In the genomic region with DNA sequence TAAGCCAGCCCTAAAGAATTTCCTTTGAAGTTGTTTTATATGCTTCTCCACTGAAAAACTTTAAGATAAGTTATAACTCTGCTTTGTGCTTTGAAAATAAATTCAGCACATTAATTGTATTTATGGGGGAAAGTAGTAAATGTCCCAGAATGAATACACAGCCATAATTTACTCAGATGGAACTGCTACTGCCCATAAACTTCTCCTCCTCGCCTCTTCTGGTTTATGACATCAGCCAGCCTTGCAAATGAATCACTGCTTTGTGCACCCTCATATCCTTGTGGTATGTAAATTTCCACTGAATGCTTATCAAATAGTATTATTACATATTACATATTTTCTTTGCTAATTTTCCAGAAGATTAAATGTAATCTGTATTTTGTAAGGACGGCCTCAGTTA, we compare ENCODE assay signal across 21 cellular contexts.
DNase-seq lines count a peak whose midpoint lies in the region; TF ChIP-seq lines count a peak whose summit lies in the region.
"Had no signal": no experiment of that assay in that cellular context is flagged by ENCODE, and none has a peak within 500 bp of the region (broad histone marks: within the 10 kb centered on the region; RNA-seq: fewer than 3 reads in every experiment).

No MANE protein-coding gene starts in this region.

- H3K4me1 Mint-ChIP-seq in endodermal cell: no peaks in the 10 kb centered on the region
- peaks cover 0 to 4% (median 2%) of the 10 kb centered on the region in 4 donors for H3K4me1 Mint-ChIP-seq in CD4-positive, alpha-beta memory T cell

- H3K4me1 ChIP-seq in smooth muscle cell (ENCODE audit: low read depth) (peaks cover 21% of the 10 kb centered on the region), endodermal cell (ENCODE audit: control insufficient read depth, insufficient read depth, low read length) (no peaks in the 10 kb centered on the region)
- H3K4me1 ChIP-seq in CD4-positive, alpha-beta memory T cell (ENCODE audit: insufficient read depth, low read length): no peaks in the 10 kb centered on the region
- H3K4me1 ChIP-seq: ascending aorta, parathyroid adenoma had no signal

- TF ChIP-seq CTCF in brain microvascular endothelial cell (IDR thresholded peaks at IDR 0.05; ENCODE audit: low read depth, low read length, missing control alignments): no peak
- no peak for TF ChIP-seq CTCF in smooth muscle cell (IDR thresholded peaks at IDR 0.05; ENCODE audit: borderline replicate concordance, insufficient read depth, poor library complexity, severe bottlenecking)
- TF ChIP-seq CTCF in endodermal cell (conservative IDR thresholded peaks at IDR 0.05): no peak

- no peaks in the 10 kb centered on the region for H3K27me3 Mint-ChIP-seq in endodermal cell (ENCODE audit: insufficient read depth)
- H3K27me3 Mint-ChIP-seq in CD4-positive, alpha-beta memory T cell: no peaks in the 10 kb centered on the region
- H3K27me3 Mint-ChIP-seq: stimulated activated memory B cell treated with anti-CD40 and anti-IgM and Interleukin-4, amounts not matched to agents 10 μg/mL and 1 μg/mL and 100 μg/mL, for 72 hours had no signal

- H3K27me3 ChIP-seq in brain microvascular endothelial cell (replicated peaks) (no peaks in the 10 kb centered on the region), smooth muscle cell (ENCODE audit: low read depth) (no peaks in the 10 kb centered on the region), endodermal cell (ENCODE audit: control insufficient read depth, insufficient read depth, low read length, poor library complexity, severe bottlenecking) (no peaks in the 10 kb centered on the region)
- no peaks in the 10 kb centered on the region for H3K27me3 ChIP-seq in CD4-positive, alpha-beta memory T cell (ENCODE audit: insufficient read depth, low read length)
- H3K27me3 ChIP-seq: ascending aorta, sigmoid colon had no signal

- no peaks in the 10 kb centered on the region for H3K9me3 Mint-ChIP-seq in endodermal cell
- peaks cover 0 to 3% (median 0%) of the 10 kb centered on the region in 8 donors for H3K9me3 Mint-ChIP-seq in CD4-positive, alpha-beta memory T cell
- H3K9me3 Mint-ChIP-seq: activated T-cell treated with anti-CD3 and anti-CD28 coated beads, Interleukin-2, amount 50 U/mL, for 72 hours; IgD-negative memory B cell; stimulated activated memory B cell treated with anti-CD40 and anti-IgM and Interleukin-4, amounts not matched to agents 10 μg/mL and 1 μg/mL and 100 μg/mL, for 72 hours had no signal

- H3K4me3 Mint-ChIP-seq in endodermal cell: no peak overlapping the region
- H3K4me3 Mint-ChIP-seq in CD4-positive, alpha-beta memory T cell: no peak overlapping the region
- H3K4me3 Mint-ChIP-seq: activated T-cell treated with anti-CD3 and anti-CD28 coated beads, Interleukin-2, amount 50 U/mL, for 72 hours; IgD-negative memory B cell; naive B cell; stimulated activated memory B cell treated with anti-CD40 and anti-IgM and Interleukin-4, amounts not matched to agents 10 μg/mL and 1 μg/mL and 100 μg/mL, for 72 hours had no signal

- POLR2A ChIA-PET in CD4-positive, alpha-beta memory T cell (lab: Charles Lee; ENCODE audit: partially characterized antibody): no interaction called here

- 9% methylated on average over 2 of the region's 2 CpGs for WGBS in smooth muscle cell (ENCODE audit: low lambda C conversion rate)
- WGBS in endodermal cell (ENCODE audit: insufficient coverage in 1 of 2, insufficient read length in 1 of 2), 2 experiments: 91 to 100% methylated on average over 1 to 2 of the region's 2 CpGs

- peak overlapping the region; percentile 67 for H3K9ac ChIP-seq in smooth muscle cell (ENCODE audit: low read depth)
- no peak overlapping the region for H3K9ac ChIP-seq in endodermal cell (ENCODE audit: extremely low read depth, low read length, poor library complexity, severe bottlenecking)
- H3K9ac ChIP-seq: parathyroid adenoma had no signal

- H4K20me1 ChIP-seq in smooth muscle cell (ENCODE audit: low read depth): no peaks in the 10 kb centered on the region

- no peaks in the 10 kb centered on the region for H3K79me2 ChIP-seq in smooth muscle cell (ENCODE audit: low read depth)
- H3K79me2 ChIP-seq: parathyroid adenoma had no signal

- no peak overlapping the region for H3K27ac ChIP-seq in brain microvascular endothelial cell
- H3K27ac ChIP-seq in smooth muscle cell (ENCODE audit: low read depth): peak overlapping the region; percentile 94
- H3K27ac ChIP-seq in endodermal cell (ENCODE audit: low read depth, low read length): no peak overlapping the region
- no peak overlapping the region for H3K27ac ChIP-seq in caudate nucleus (ENCODE audit: low read depth, low read length)
- no peak overlapping the region for H3K27ac ChIP-seq in CD4-positive, alpha-beta memory T cell (ENCODE audit: low read depth, low read length)
- H3K27ac ChIP-seq: ascending aorta, parathyroid adenoma, sigmoid colon, thoracic aorta had no signal

- peak overlapping the region; percentile 81 for H3K4me2 ChIP-seq in smooth muscle cell

- peaks cover 3% of the 10 kb centered on the region for H3F3A ChIP-seq in smooth muscle cell (ENCODE audit: low read depth)

- H3K9me3 ChIP-seq in smooth muscle cell (replicated peaks; ENCODE audit: low read depth): no peaks in the 10 kb centered on the region
- no peaks in the 10 kb centered on the region for H3K9me3 ChIP-seq in endodermal cell (ENCODE audit: control insufficient read depth, low read length)
- H3K9me3 ChIP-seq in CD4-positive, alpha-beta memory T cell (ENCODE audit: control insufficient read depth in 1 of 2, low read length in 2 of 2): no peaks in the 10 kb centered on the region
- H3K9me3 ChIP-seq: ascending aorta, sigmoid colon, thoracic aorta had no signal

- H2AFZ ChIP-seq in smooth muscle cell (ENCODE audit: low read depth): peak overlapping the region; percentile 84
- H2AFZ ChIP-seq: parathyroid adenoma had no signal

- in situ Hi-C loops in brain microvascular endothelial cell (cut with HindIII; ENCODE audit: low pct_ligation_motif_present, low sequenced_read_pairs): no loop called here

- H3K36me3 Mint-ChIP-seq in endodermal cell (ENCODE audit: low read depth): no peaks in the 10 kb centered on the region
- no peaks in the 10 kb centered on the region for H3K36me3 Mint-ChIP-seq in CD4-positive, alpha-beta memory T cell
- H3K36me3 Mint-ChIP-seq: naive B cell; stimulated activated memory B cell treated with anti-CD40 and anti-IgM and Interleukin-4, amounts not matched to agents 10 μg/mL and 1 μg/mL and 100 μg/mL, for 72 hours had no signal

- H3K4me3 ChIP-seq in brain microvascular endothelial cell (ENCODE audit: low read depth, low read length): no peak overlapping the region
- no peak overlapping the region for H3K4me3 ChIP-seq in smooth muscle cell
- no peak overlapping the region for H3K4me3 ChIP-seq in endodermal cell (ENCODE audit: low read length)
- H3K4me3 ChIP-seq in CD4-positive, alpha-beta memory T cell (ENCODE audit: low read length in 2 of 2): no peak overlapping the region
- H3K4me3 ChIP-seq: ascending aorta, sigmoid colon, thoracic aorta had no signal

- CTCF ChIA-PET in CD4-positive, alpha-beta memory T cell (lab: Charles Lee; ENCODE audit: partially characterized antibody): no interaction called here

- DNase-seq in HCEC 1CT (peak; percentile 53), brain microvascular endothelial cell (peak; percentile 47), iris pigment epithelial cell (ENCODE audit: low read depth) (peak; percentile 39), smooth muscle cell (lab: John Stamatoyannopoulos, UW; ENCODE audit: unreplicated experiment) (no peak), endodermal cell (no peak), caudate nucleus (lab: John Stamatoyannopoulos, UW) (no peak)
- DNase-seq in CD4-positive, alpha-beta memory T cell: no peak
- DNase-seq: activated CD4-positive, CD25-positive, alpha-beta regulatory T cell treated with anti-CD3 and anti-CD28 coated beads, Interleukin-2, amount 50 U/mL, for 72 hours; activated naive CD4-positive, alpha-beta T cell treated with anti-CD3 and anti-CD28 coated beads, Interleukin-2, amount 50 U/mL, for 16 hours; activated T-cell treated with anti-CD3 and anti-CD28 coated beads, Interleukin-2, amount 50 U/mL, for 72 hours; hippocampal formation; MM.1S; naive B cell; NCI-H1436 treated with DMSO at 0.1 percent for 48 hours; NCI-H82; sigmoid colon had no signal

- H3K36me3 ChIP-seq in brain microvascular endothelial cell (replicated peaks): no peaks in the 10 kb centered on the region
- H3K36me3 ChIP-seq in smooth muscle cell (ENCODE audit: low read depth): no peaks in the 10 kb centered on the region
- H3K36me3 ChIP-seq in endodermal cell (ENCODE audit: control insufficient read depth, insufficient read depth, low read length): no peaks in the 10 kb centered on the region
- H3K36me3 ChIP-seq in CD4-positive, alpha-beta memory T cell (ENCODE audit: insufficient read depth, low read length): no peaks in the 10 kb centered on the region
- H3K36me3 ChIP-seq: ascending aorta, sigmoid colon, thoracic aorta had no signal

- intact Hi-C loops in CD4-positive, alpha-beta memory T cell (cut with micrococcal nuclease): no loop called here

- H3K27ac Mint-ChIP-seq in endodermal cell: no peak overlapping the region
- H3K27ac Mint-ChIP-seq in CD4-positive, alpha-beta memory T cell: no peak overlapping the region
- H3K27ac Mint-ChIP-seq: activated T-cell treated with anti-CD3 and anti-CD28 coated beads, Interleukin-2, amount 50 U/mL, for 72 hours; IgD-negative memory B cell; naive B cell; stimulated activated memory B cell treated with anti-CD40 and anti-IgM and Interleukin-4, amounts not matched to agents 10 μg/mL and 1 μg/mL and 100 μg/mL, for 72 hours had no signal

Comparison
In these comparisons a context has a peak if more than half of its experiments do, and no peak if none do; other contexts are left out.
1. DNase-seq: peak in HCEC 1CT (single experiment), brain microvascular endothelial cell (single experiment) and iris pigment epithelial cell (single experiment); none in smooth muscle cell (single experiment), endodermal cell (single experiment), caudate nucleus (0 of 61) and CD4-positive, alpha-beta memory T cell (0 of 5).